ENCODE assay signal across 15 cellular contexts in genomic region chr9:83299556-83299955, GRCh38.
DNase-seq lines count a peak whose midpoint lies in the region; FAIRE-seq and TF ChIP-seq lines count a peak whose summit lies in the region.
"Had no signal": no experiment of that assay in that cellular context is flagged by ENCODE, and none has a peak within 500 bp of the region (broad histone marks: within the 10 kb centered on the region; RNA-seq: fewer than 3 reads in every experiment).

No MANE protein-coding gene starts in this region.

- H3K27ac ChIP-seq in kidney (ENCODE audit: low read depth in 2 of 2, low read length in 2 of 2) = no peak overlapping the region
- H3K27ac ChIP-seq: VCaP had no signal

- H3K4me3 Mint-ChIP-seq in brain = no peak overlapping the region
- H3K4me3 Mint-ChIP-seq in CD14-positive monocyte = no peak overlapping the region

- H3K36me3 Mint-ChIP-seq in brain (peaks cover 25% of the 10 kb centered on the region), CD14-positive monocyte (peaks cover 21 to 32% of the 10 kb centered on the region in 2 donors)

- no peak overlapping the region for H3K9ac ChIP-seq in kidney (ENCODE audit: low read length in 2 of 2)

- TF ChIP-seq CTCF in brain (conservative IDR thresholded peaks at IDR 0.05) (no peak), BE2C (IDR thresholded peaks at IDR 0.05; ENCODE audit: low read depth, low read length) (no peak), kidney (IDR thresholded peaks at IDR 0.05; ENCODE audit: borderline replicate concordance, extremely low read depth, insufficient read depth) (no peak), CD14-positive monocyte (IDR thresholded peaks at IDR 0.05) (no peak)

- intact Hi-C loops in kidney (cut with DNase I) = no loop called here
- intact Hi-C loops in CD14-positive monocyte (cut with micrococcal nuclease) = no loop called here

- peak overlapping the region in 3 of 5 experiments; percentile 54 to 91 (median 79) for H3K27ac Mint-ChIP-seq in brain
- H3K27ac Mint-ChIP-seq in CD14-positive monocyte = peak overlapping the region in 1 of 7 donors; percentile 21

- peaks cover 23% of the 10 kb centered on the region for H3K4me1 Mint-ChIP-seq in brain
- H3K4me1 Mint-ChIP-seq in CD14-positive monocyte = no peaks in the 10 kb centered on the region

- peaks cover 8% of the 10 kb centered on the region for H3K4me1 ChIP-seq in BE2C
- peaks cover 0 to 6% of the 10 kb centered on the region in 2 donors for H3K4me1 ChIP-seq in kidney (ENCODE audit: control insufficient read depth in 1 of 2, insufficient read depth in 1 of 2, low read depth in 1 of 2, low read length in 2 of 2)

- peaks cover 0 to 2% (median 0%) of the 10 kb centered on the region in 5 experiments for H3K9me3 Mint-ChIP-seq in brain
- H3K9me3 Mint-ChIP-seq in CD14-positive monocyte = peaks cover 0 to 1% (median 0%) of the 10 kb centered on the region in 7 donors

- FAIRE-seq in kidney (lab: Jason Lieb, UNC) = no peak
- FAIRE-seq: keratinocyte had no signal

- H3K27me3 ChIP-seq in BE2C = no peaks in the 10 kb centered on the region

- peaks cover 9% of the 10 kb centered on the region for H3K27me3 Mint-ChIP-seq in brain
- peaks cover 0 to 1% (median 0%) of the 10 kb centered on the region in 3 donors for H3K27me3 Mint-ChIP-seq in CD14-positive monocyte (ENCODE audit: low read depth in 3 of 3)

- no peaks in the 10 kb centered on the region for H3K9me3 ChIP-seq in BE2C
- H3K9me3 ChIP-seq in kidney (ENCODE audit: control insufficient read depth in 1 of 2, low read length in 2 of 2) = no peaks in the 10 kb centered on the region

- peak; percentile 72 for DNase-seq in Caki2 (ENCODE audit: low read depth)
- DNase-seq in HT-29 (ENCODE audit: low spot score) = peak; percentile 15
- DNase-seq in medulla oblongata (ENCODE audit: extremely low spot score) = peak; percentile 16
- DNase-seq in BE2C = no peak
- no peak for DNase-seq in kidney
- DNase-seq in NOMO-1 treated with dmso at 0.1 percent for 144 hours (lab: John Stamatoyannopoulos, UW; ENCODE audit: unreplicated experiment) = no peak
- no peak for DNase-seq in CD14-positive monocyte (ENCODE audit: low spot score)
- DNase-seq: activated effector memory CD4-positive, alpha-beta T cell treated with Interleukin-2 at 50 U/mL for 16 hours; effector CD4-positive, alpha-beta T cell; IMR-90; NCI-H748 treated with DMSO at 0.1 percent for 48 hours; right cardiac atrium had no signal

- no peak overlapping the region for H3K4me3 ChIP-seq in BE2C (ENCODE audit: low read depth, low read length)
- no peak overlapping the region for H3K4me3 ChIP-seq in kidney (ENCODE audit: low read length in 2 of 2)

- in situ Hi-C loops in Caki2 (cut with HindIII; ENCODE audit: low pct_unique_long_range_greater_than_20kb, low sequenced_read_pairs) = no loop called here

- H3K36me3 ChIP-seq in BE2C (peaks cover 51% of the 10 kb centered on the region), kidney (ENCODE audit: control insufficient read depth in 1 of 2, insufficient read depth in 2 of 2, low read length in 2 of 2) (peaks cover 6 to 7% of the 10 kb centered on the region in 2 donors)

Comparison
In these comparisons a context has a peak if more than half of its experiments do, and no peak if none do; other contexts are left out.
1. DNase-seq: peak in Caki2 (single experiment), HT-29 (single experiment) and medulla oblongata (single experiment); none in BE2C (single experiment), kidney (single experiment), NOMO-1 treated with dmso at 0.1 percent for 144 hours (single experiment) and CD14-positive monocyte (single experiment).